ENCODE assay signal across 2 cellular contexts in the genomic region with DNA sequence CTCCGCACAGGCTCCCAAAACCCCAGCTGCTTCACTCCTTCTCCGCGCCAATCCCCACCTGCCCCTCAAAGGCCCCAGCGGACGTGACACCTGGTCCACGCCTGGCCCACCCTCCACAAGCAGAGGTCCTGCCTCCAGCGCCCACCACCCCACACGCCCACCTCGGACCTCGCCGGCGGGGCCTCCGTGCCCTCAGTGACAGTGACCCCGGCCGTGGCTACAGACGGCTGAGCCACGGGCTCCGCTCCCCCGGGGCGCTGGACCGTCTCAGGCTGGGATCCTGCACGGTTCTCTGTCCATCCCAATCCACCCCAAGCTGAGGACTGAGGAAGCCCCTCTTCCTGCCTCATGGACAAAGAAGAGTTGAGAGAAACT.
TF ChIP-seq lines count a peak whose summit lies in the region.

No MANE protein-coding gene starts in this region.

TF ChIP-seq in GM23338, 12 proteins besides CTCF, POLR2A, EP300 and RAD21:
- no peak for TF ChIP-seq CREB1 (CRISPR knock-in tag; IDR thresholded peaks at IDR 0.05; ENCODE audit: low read depth)
- TF ChIP-seq STAT1 (IDR thresholded peaks at IDR 0.05; ENCODE audit: unreplicated experiment) = no peak
- no peak for TF ChIP-seq EZH2 (IDR thresholded peaks at IDR 0.05; ENCODE audit: low read depth, unreplicated experiment)
- TF ChIP-seq ZNF462 (CRISPR knock-in tag; IDR thresholded peaks at IDR 0.05) = no peak

TF ChIP-seq in K562, 482 proteins besides CTCF, POLR2A, EP300 and RAD21:
- peak; percentile 66 for TF ChIP-seq POLR2G (IDR thresholded peaks at IDR 0.05; ENCODE audit: low read depth, low read length)
- TF ChIP-seq, protein P1, sequence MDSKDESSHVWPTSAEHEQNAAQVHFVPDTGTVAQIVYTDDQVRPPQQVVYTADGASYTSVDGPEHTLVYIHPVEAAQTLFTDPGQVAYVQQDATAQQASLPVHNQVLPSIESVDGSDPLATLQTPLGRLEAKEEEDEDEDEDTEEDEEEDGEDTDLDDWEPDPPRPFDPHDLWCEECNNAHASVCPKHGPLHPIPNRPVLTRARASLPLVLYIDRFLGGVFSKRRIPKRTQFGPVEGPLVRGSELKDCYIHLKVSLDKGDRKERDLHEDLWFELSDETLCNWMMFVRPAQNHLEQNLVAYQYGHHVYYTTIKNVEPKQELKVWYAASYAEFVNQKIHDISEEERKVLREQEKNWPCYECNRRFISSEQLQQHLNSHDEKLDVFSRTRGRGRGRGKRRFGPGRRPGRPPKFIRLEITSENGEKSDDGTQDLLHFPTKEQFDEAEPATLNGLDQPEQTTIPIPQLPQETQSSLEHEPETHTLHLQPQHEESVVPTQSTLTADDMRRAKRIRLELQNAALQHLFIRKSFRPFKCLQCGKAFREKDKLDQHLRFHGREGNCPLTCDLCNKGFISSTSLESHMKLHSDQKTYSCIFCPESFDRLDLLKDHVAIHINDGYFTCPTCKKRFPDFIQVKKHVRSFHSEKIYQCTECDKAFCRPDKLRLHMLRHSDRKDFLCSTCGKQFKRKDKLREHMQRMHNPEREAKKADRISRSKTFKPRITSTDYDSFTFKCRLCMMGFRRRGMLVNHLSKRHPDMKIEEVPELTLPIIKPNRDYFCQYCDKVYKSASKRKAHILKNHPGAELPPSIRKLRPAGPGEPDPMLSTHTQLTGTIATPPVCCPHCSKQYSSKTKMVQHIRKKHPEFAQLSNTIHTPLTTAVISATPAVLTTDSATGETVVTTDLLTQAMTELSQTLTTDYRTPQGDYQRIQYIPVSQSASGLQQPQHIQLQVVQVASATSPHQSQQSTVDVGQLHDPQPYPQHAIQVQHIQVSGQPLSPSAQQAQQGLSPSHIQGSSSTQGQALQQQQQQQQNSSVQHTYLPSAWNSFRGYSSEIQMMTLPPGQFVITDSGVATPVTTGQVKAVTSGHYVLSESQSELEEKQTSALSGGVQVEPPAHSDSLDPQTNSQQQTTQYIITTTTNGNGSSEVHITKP (IDR thresholded peaks at IDR 0.05; ENCODE audit: partially characterized antibody) = no peak
